Comparison of ENCODE assay signal across 2 cellular contexts in the genomic region with DNA sequence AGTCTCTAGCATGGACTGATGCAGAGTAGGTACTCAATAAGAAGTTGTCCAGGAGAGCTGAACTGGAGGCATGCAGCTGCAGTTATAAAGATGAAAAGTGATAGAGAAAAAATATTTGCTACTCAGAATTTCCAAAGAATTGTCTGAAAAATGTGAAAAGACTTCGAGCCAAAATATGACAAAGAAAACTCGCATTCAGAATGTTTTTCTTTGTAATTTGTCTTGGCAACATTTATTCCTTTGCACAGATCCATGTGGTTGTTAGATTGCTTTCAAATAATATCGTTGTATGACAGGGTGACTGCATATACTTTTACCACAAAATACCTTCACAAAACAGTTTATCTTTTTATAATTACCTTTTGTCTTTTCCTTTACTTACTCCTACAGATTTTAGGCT.
TF ChIP-seq lines count a peak whose summit lies in the region.

No MANE protein-coding gene starts in this region.

TF ChIP-seq in liver, 16 proteins besides CTCF, POLR2A, EP300 and RAD21 (continued from another document):
- TF ChIP-seq, protein P1, sequence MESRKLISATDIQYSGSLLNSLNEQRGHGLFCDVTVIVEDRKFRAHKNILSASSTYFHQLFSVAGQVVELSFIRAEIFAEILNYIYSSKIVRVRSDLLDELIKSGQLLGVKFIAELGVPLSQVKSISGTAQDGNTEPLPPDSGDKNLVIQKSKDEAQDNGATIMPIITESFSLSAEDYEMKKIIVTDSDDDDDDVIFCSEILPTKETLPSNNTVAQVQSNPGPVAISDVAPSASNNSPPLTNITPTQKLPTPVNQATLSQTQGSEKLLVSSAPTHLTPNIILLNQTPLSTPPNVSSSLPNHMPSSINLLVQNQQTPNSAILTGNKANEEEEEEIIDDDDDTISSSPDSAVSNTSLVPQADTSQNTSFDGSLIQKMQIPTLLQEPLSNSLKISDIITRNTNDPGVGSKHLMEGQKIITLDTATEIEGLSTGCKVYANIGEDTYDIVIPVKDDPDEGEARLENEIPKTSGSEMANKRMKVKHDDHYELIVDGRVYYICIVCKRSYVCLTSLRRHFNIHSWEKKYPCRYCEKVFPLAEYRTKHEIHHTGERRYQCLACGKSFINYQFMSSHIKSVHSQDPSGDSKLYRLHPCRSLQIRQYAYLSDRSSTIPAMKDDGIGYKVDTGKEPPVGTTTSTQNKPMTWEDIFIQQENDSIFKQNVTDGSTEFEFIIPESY (IDR thresholded peaks at IDR 0.05) = no peak
- TF ChIP-seq FOXA2 (IDR thresholded peaks at IDR 0.05) = no peak
- TF ChIP-seq JUND (IDR thresholded peaks at IDR 0.05) = no peak
- no peak for TF ChIP-seq NR2F2 (IDR thresholded peaks at IDR 0.05)
- no peak for TF ChIP-seq YY1 (IDR thresholded peaks at IDR 0.05)

TF ChIP-seq in HepG2, 621 proteins besides CTCF, POLR2A, EP300 and RAD21 (continued from another document):
- TF ChIP-seq AFF4 (CRISPR knock-in tag; IDR thresholded peaks at IDR 0.05) (no peak), ZNF616 (CRISPR knock-in tag; IDR thresholded peaks at IDR 0.05; ENCODE audit: low read depth) (no peak), ZMYM4 (CRISPR knock-in tag; IDR thresholded peaks at IDR 0.05) (no peak)
- TF ChIP-seq, protein P2, sequence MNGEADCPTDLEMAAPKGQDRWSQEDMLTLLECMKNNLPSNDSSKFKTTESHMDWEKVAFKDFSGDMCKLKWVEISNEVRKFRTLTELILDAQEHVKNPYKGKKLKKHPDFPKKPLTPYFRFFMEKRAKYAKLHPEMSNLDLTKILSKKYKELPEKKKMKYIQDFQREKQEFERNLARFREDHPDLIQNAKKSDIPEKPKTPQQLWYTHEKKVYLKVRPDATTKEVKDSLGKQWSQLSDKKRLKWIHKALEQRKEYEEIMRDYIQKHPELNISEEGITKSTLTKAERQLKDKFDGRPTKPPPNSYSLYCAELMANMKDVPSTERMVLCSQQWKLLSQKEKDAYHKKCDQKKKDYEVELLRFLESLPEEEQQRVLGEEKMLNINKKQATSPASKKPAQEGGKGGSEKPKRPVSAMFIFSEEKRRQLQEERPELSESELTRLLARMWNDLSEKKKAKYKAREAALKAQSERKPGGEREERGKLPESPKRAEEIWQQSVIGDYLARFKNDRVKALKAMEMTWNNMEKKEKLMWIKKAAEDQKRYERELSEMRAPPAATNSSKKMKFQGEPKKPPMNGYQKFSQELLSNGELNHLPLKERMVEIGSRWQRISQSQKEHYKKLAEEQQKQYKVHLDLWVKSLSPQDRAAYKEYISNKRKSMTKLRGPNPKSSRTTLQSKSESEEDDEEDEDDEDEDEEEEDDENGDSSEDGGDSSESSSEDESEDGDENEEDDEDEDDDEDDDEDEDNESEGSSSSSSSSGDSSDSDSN (CRISPR knock-in tag; IDR thresholded peaks at IDR 0.05) = no peak
TF ChIP-seq in HepG2: peak in this region for 0.
